ENCODE assay signal across 1 cellular context in genomic region chr5:1809416-1810035, GRCh38.
TF ChIP-seq lines count a peak whose summit lies in the region.

No MANE protein-coding gene starts in this region.

TF ChIP-seq in GM23338, 12 proteins besides CTCF, POLR2A, EP300 and RAD21 (continued from another document):
- TF ChIP-seq ZNF462 (CRISPR knock-in tag; IDR thresholded peaks at IDR 0.05): no peak
- TF ChIP-seq CREB1 (CRISPR knock-in tag; IDR thresholded peaks at IDR 0.05; ENCODE audit: low read depth): no peak
- no peak for TF ChIP-seq STAT1 (IDR thresholded peaks at IDR 0.05; ENCODE audit: unreplicated experiment)
- TF ChIP-seq ETS1 (IDR thresholded peaks at IDR 0.05): no peak
- TF ChIP-seq POLR2AphosphoS5 (IDR thresholded peaks at IDR 0.05; ENCODE audit: low read depth): no peak
- no peak for TF ChIP-seq NANOG (IDR thresholded peaks at IDR 0.05; ENCODE audit: borderline replicate concordance)
- TF ChIP-seq JUNB (IDR thresholded peaks at IDR 0.05; ENCODE audit: unreplicated experiment): no peak
- no peak for TF ChIP-seq REST (IDR thresholded peaks at IDR 0.05; ENCODE audit: unreplicated experiment)
- TF ChIP-seq ZNF114 (CRISPR knock-in tag; IDR thresholded peaks at IDR 0.05): no peak
